In genomic region chr13:109256866-109257760, GRCh38 we compare ENCODE assay signal across 8 cellular contexts.
DNase-seq lines count a peak whose midpoint lies in the region; ATAC-seq and TF ChIP-seq lines count a peak whose summit lies in the region.

No MANE protein-coding gene starts in this region.

- peaks cover 13% of the 10 kb centered on the region; the same call in 1 of the 2 replicates for H3K36me3 Mint-ChIP-seq in HFFc6 (ENCODE audit: low read depth)

- peak overlapping the region; percentile 90 for H3K27ac Mint-ChIP-seq in HFFc6

- no peak for TF ChIP-seq CTCF in HFFc6 (IDR thresholded peaks at IDR 0.05)
- no peak for TF ChIP-seq CTCF in astrocyte of the cerebellum (IDR thresholded peaks at IDR 0.05; ENCODE audit: low read depth, low read length, missing control alignments)
- no peak for TF ChIP-seq CTCF in Peyer's patch (IDR thresholded peaks at IDR 0.05)

- intact Hi-C loops in right cardiac atrium (cut with DNase I), result no loop called here

- 20% methylated on average over 3 of the region's 3 CpGs for WGBS in right cardiac atrium

- DNase-seq in HFFc6 (peak; percentile 95), astrocyte of the cerebellum (ENCODE audit: low read depth) (peak; percentile 95), right cardiac atrium (no peak), germinal center (ENCODE audit: low spot score) (no peak), GDM1 (lab: John Stamatoyannopoulos, UW) (no peak), DMS 273 treated with DMSO at 0.1 percent for 48 hours (lab: John Stamatoyannopoulos, UW) (no peak), Peyer's patch (no peak)

- H3K27me3 ChIP-seq in right cardiac atrium (ENCODE audit: control insufficient read depth, insufficient read depth) (no peaks in the 10 kb centered on the region), skeletal muscle satellite cell (ENCODE audit: control insufficient read depth, insufficient read depth, low read length) (no peaks in the 10 kb centered on the region), Peyer's patch (no peaks in the 10 kb centered on the region)

- H3K9me3 ChIP-seq in right cardiac atrium (ENCODE audit: control insufficient read depth, low read length) (no peaks in the 10 kb centered on the region), skeletal muscle satellite cell (replicated peaks; ENCODE audit: low read length) (no peaks in the 10 kb centered on the region), Peyer's patch (no peaks in the 10 kb centered on the region)

- H3K36me3 ChIP-seq in skeletal muscle satellite cell (ENCODE audit: insufficient read depth, low read length) (no peaks in the 10 kb centered on the region), Peyer's patch (no peaks in the 10 kb centered on the region)

- H3K4me2 ChIP-seq in skeletal muscle satellite cell (ENCODE audit: low read length), result peak overlapping the region; percentile 60

- no peaks in the 10 kb centered on the region; the same call in 1 of the 2 replicates for H3K9me3 Mint-ChIP-seq in HFFc6

- H3K4me3 Mint-ChIP-seq in HFFc6, result peak overlapping the region; percentile 54

- H3K27ac ChIP-seq in right cardiac atrium (ENCODE audit: low read length) (no peak overlapping the region), Peyer's patch (no peak overlapping the region)

- H3K4me1 Mint-ChIP-seq in HFFc6 (ENCODE audit: low read depth), result peaks cover 53% of the 10 kb centered on the region

- TF ChIP-seq POLR2A in Peyer's patch (IDR thresholded peaks at IDR 0.05), result no peak

- peak overlapping the region; percentile 83 for H3K9ac ChIP-seq in skeletal muscle satellite cell (ENCODE audit: low read depth, low read length)

- no peak overlapping the region for H3K4me3 ChIP-seq in astrocyte of the cerebellum (ENCODE audit: low read depth, low read length)
- no peak overlapping the region for H3K4me3 ChIP-seq in right cardiac atrium (ENCODE audit: low read length)
- no peak overlapping the region for H3K4me3 ChIP-seq in skeletal muscle satellite cell (ENCODE audit: low read length)
- H3K4me3 ChIP-seq in Peyer's patch, result no peak overlapping the region

- in situ Hi-C loops in astrocyte of the cerebellum (cut with HindIII; ENCODE audit: low sequenced_read_pairs), result no loop called here

- H3K27me3 Mint-ChIP-seq in HFFc6 (ENCODE audit: insufficient read depth), result peaks cover 2% of the 10 kb centered on the region; the same call in 1 of the 2 replicates

- H3K4me1 ChIP-seq in right cardiac atrium (ENCODE audit: control insufficient read depth, insufficient read depth, low read length) (peaks cover 2% of the 10 kb centered on the region), skeletal muscle satellite cell (ENCODE audit: control insufficient read depth, insufficient read depth, low read length) (peaks cover 34% of the 10 kb centered on the region), Peyer's patch (no peaks in the 10 kb centered on the region)

- peak; percentile 91 to 92 for ATAC-seq in right cardiac atrium

Comparison
In these comparisons a context has a peak if more than half of its experiments do, and no peak if none do; other contexts are left out.
1. DNase-seq: peak in HFFc6 (single experiment) and astrocyte of the cerebellum (single experiment); none in right cardiac atrium (0 of 3), germinal center (single experiment), GDM1 (single experiment), DMS 273 treated with DMSO at 0.1 percent for 48 hours (single experiment) and Peyer's patch (0 of 3).